Comparison of ENCODE assay signal across 16 cellular contexts in genomic region chr11:95098826-95099225, GRCh38. TPM values are rescaled to one million over a fixed set of nuclear protein-coding genes. Genes with fewer than 3 reads are reported as not detected.
DNase-seq lines count a peak whose midpoint lies in the region; ATAC-seq and TF ChIP-seq lines count a peak whose summit lies in the region.
"Had no signal": no experiment of that assay in that cellular context is flagged by ENCODE, and none has a peak within 500 bp of the region (broad histone marks: within the 10 kb centered on the region; RNA-seq: fewer than 3 reads in every experiment).

No MANE protein-coding gene starts in this region.

- no peak for TF ChIP-seq CTCF in Loucy (conservative IDR thresholded peaks at IDR 0.05; ENCODE audit: low read length)
- TF ChIP-seq CTCF in mucosa of descending colon (IDR thresholded peaks at IDR 0.05) = no peak

- peaks cover 5% of the 10 kb centered on the region; the same call in 1 of the 2 replicates for H3F3A ChIP-seq in Loucy (ENCODE audit: low read depth)

- H3K4me2 ChIP-seq in Loucy (ENCODE audit: low read depth, low read length, poor library complexity, severe bottlenecking) = peak overlapping the region; percentile 0

- H3K9me3 ChIP-seq in Loucy (ENCODE audit: insufficient read depth, low read depth, low read length) (no peaks in the 10 kb centered on the region), mucosa of descending colon (no peaks in the 10 kb centered on the region), skeletal muscle tissue (ENCODE audit: control insufficient read depth in 3 of 3, low read length in 3 of 3) (no peaks in the 10 kb centered on the region)
- H3K9me3 ChIP-seq: BE2C had no signal

- intact Hi-C loops in mucosa of descending colon (cut with DNase I, micrococcal nuclease) = no loop called here

- ATAC-seq in mucosa of descending colon (peak; percentile 97), HG03460 (IDR thresholded peaks at IDR 0.05; ENCODE audit: unreplicated experiment) (no peak), GM21390 (IDR thresholded peaks at IDR 0.05; ENCODE audit: unreplicated experiment) (no peak)

- H3K9me2 ChIP-seq in Loucy (replicated peaks; ENCODE audit: low read depth, low read length) = no peaks in the 10 kb centered on the region

- H3K9ac ChIP-seq in Loucy (ENCODE audit: low read depth, low read length, poor library complexity, severe bottlenecking) (no peak overlapping the region), skeletal muscle tissue (ENCODE audit: low read depth in 1 of 3, low read length in 3 of 3) (no peak overlapping the region)

- no peak overlapping the region for H3K4me3 ChIP-seq in Loucy (ENCODE audit: low read length, poor library complexity, severe bottlenecking)
- H3K4me3 ChIP-seq in mucosa of descending colon = no peak overlapping the region
- H3K4me3 ChIP-seq in skeletal muscle tissue (ENCODE audit: low read length in 3 of 3) = no peak overlapping the region

- H3K4me1 ChIP-seq in Loucy (ENCODE audit: insufficient read depth, low read length, poor library complexity, severe bottlenecking) (peaks cover 84% of the 10 kb centered on the region), mucosa of descending colon (ENCODE audit: low read depth) (peaks cover 16% of the 10 kb centered on the region), skeletal muscle tissue (ENCODE audit: control insufficient read depth in 3 of 3, insufficient read depth in 3 of 3, low read length in 3 of 3) (peaks cover 28 to 59% (median 36%) of the 10 kb centered on the region in 3 donors)

- peak overlapping the region; percentile 14 for H3K27ac ChIP-seq in skeletal muscle tissue (ENCODE audit: low read depth, low read length)
- H3K27ac ChIP-seq: HL-60 had no signal

- no peak overlapping the region for H2AFZ ChIP-seq in Loucy (ENCODE audit: low read length)

- H3K79me2 ChIP-seq in Loucy (ENCODE audit: insufficient read depth, low read length) = peaks cover 59% of the 10 kb centered on the region

- H4K20me1 ChIP-seq in Loucy (ENCODE audit: insufficient read depth, low read length, poor library complexity, severe bottlenecking) = no peaks in the 10 kb centered on the region

- H3K36me3 ChIP-seq in Loucy (ENCODE audit: insufficient read depth, low read length) (no peaks in the 10 kb centered on the region), mucosa of descending colon (ENCODE audit: low read depth) (no peaks in the 10 kb centered on the region), skeletal muscle tissue (ENCODE audit: control insufficient read depth in 3 of 3, insufficient read depth in 3 of 3, low read length in 3 of 3) (no peaks in the 10 kb centered on the region)
- H3K36me3 ChIP-seq: BE2C had no signal

- H3K27me3 ChIP-seq in Loucy (ENCODE audit: insufficient read depth, low read length, poor library complexity, severe bottlenecking) = no peaks in the 10 kb centered on the region
- H3K27me3 ChIP-seq in skeletal muscle tissue (ENCODE audit: control insufficient read depth in 3 of 3, insufficient read depth in 3 of 3, low read length in 3 of 3) = no peaks in the 10 kb centered on the region
- H3K27me3 ChIP-seq: BE2C had no signal

- DNase-seq in mucosa of descending colon (peak in 2 of 3 donors; percentile 47 to 64), NCI-H2227 (lab: John Stamatoyannopoulos, UW; ENCODE audit: unreplicated experiment) (no peak), NCI-H345 treated with DMSO at 0.1 percent for 48 hours (lab: John Stamatoyannopoulos, UW; ENCODE audit: unreplicated experiment) (no peak)
- DNase-seq: ACHN; BE2C; CD4-positive, alpha-beta memory T cell; DMS79 treated with DMSO at 0.1 percent for 48 hours; GF-D8; H9 had no signal

RNA-seq across cellular contexts. Expression of gene ENDOD1, which starts 9.2 kb away (rescaled TPM):
- total RNA-seq in mucosa of descending colon = 10 to 100 TPM; 48.2 to 97.5 (median 70.9) TPM
- 99.2 TPM for total RNA-seq in skeletal muscle tissue

RNA-seq across cellular contexts. Expression of gene SRSF8, which starts 32.1 kb away (rescaled TPM):
- total RNA-seq in mucosa of descending colon (10 to 100 TPM; 41.3 to 42.5 (median 41.4) TPM), skeletal muscle tissue (11.5 TPM)

RNA-seq across cellular contexts. Expression of gene KDM4F, which starts 49.6 kb away (rescaled TPM):
- total RNA-seq in mucosa of descending colon (not detected), skeletal muscle tissue (not detected)
- total RNA-seq: CD4-positive, alpha-beta memory T cell; H1; H9; HT1080 had no signal

Comparison
In these comparisons a context has a peak if more than half of its experiments do, and no peak if none do; other contexts are left out.
1. DNase-seq: peak in mucosa of descending colon (2 of 3); none in NCI-H2227 (single experiment) and NCI-H345 treated with DMSO at 0.1 percent for 48 hours (single experiment).